Comparison of ENCODE assay signal across 13 cellular contexts in the genomic region with DNA sequence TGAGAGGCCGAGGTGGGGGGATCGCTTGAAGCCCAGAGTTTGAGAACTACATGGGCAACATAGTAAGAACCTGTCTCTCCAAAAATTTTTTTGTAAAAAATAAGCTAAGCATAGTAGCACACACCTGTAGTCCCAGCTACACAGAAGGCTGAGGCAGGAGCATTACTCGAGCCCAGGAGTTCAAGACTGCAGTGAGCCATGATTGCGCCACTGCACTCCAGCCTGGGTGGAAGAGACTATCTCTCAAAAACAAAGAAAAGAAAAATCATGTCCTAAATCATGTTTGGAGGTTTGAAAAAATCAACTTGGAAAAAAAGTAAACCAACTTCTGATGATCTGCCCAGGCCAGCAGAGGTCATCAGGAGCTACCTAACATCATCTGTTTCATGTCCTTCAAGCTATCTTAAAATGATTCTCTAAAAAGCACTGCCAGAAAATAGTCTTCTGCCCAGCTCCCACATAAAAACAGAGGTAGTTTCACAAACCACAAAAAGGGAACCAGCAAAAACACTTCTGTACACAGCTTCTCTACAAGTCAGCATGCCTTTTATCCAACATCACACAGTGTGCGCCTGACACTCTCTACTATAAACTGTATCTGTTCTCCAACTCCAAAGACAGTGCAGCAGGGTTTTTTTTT.
DNase-seq lines count a peak whose midpoint lies in the region; ATAC-seq and TF ChIP-seq lines count a peak whose summit lies in the region.
"Had no signal": no experiment of that assay in that cellular context is flagged by ENCODE, and none has a peak within 500 bp of the region (broad histone marks: within the 10 kb centered on the region; RNA-seq: fewer than 3 reads in every experiment).

No MANE protein-coding gene starts in this region.

- TF ChIP-seq EP300 in esophagus muscularis mucosa (IDR thresholded peaks at IDR 0.05) = no peak

- no peak overlapping the region for H3K9ac ChIP-seq in colonic mucosa (ENCODE audit: low read depth in 2 of 2, low read length in 2 of 2)

- 70% methylated on average over 5 of the region's 5 CpGs for WGBS in esophagus muscularis mucosa

- no peaks in the 10 kb centered on the region for H3K9me3 ChIP-seq in left ventricle myocardium inferior (replicated peaks)
- H3K9me3 ChIP-seq in colonic mucosa = no peaks in the 10 kb centered on the region
- H3K9me3 ChIP-seq in esophagus muscularis mucosa = no peaks in the 10 kb centered on the region

- no peak for TF ChIP-seq POLR2A in esophagus muscularis mucosa (IDR thresholded peaks at IDR 0.05; ENCODE audit: low read depth)

- H3K36me3 ChIP-seq in left ventricle myocardium inferior = no peaks in the 10 kb centered on the region
- no peaks in the 10 kb centered on the region for H3K36me3 ChIP-seq in colonic mucosa
- H3K36me3 ChIP-seq in esophagus muscularis mucosa = no peaks in the 10 kb centered on the region

- H3K27ac ChIP-seq in left ventricle myocardium inferior (replicated peaks) = peak overlapping the region; percentile 1
- no peak overlapping the region for H3K27ac ChIP-seq in colonic mucosa
- H3K27ac ChIP-seq in esophagus muscularis mucosa (replicated peaks in 1 of 4) = no peak overlapping the region

- no peaks in the 10 kb centered on the region for H3K27me3 ChIP-seq in left ventricle myocardium inferior (ENCODE audit: low read depth)
- H3K27me3 ChIP-seq in colonic mucosa = no peaks in the 10 kb centered on the region
- H3K27me3 ChIP-seq in esophagus muscularis mucosa = no peaks in the 10 kb centered on the region

- ATAC-seq in Right ventricle myocardium inferior (no peak), GM18502 (IDR thresholded peaks at IDR 0.05; ENCODE audit: poor library complexity, unreplicated experiment) (no peak), esophagus mucosa (no peak)
- ATAC-seq: activated CD8-positive, alpha-beta memory T cell treated with anti-CD3 and anti-CD28 coated beads, Interleukin-2, amount 10 ng/mL, durations not matched to agents 7 days and 5 days had no signal

- TF ChIP-seq CTCF in left ventricle myocardium inferior (IDR thresholded peaks at IDR 0.05; ENCODE audit: borderline replicate concordance) (peak; percentile 46), colonic mucosa (IDR thresholded peaks at IDR 0.05) (no peak), esophagus muscularis mucosa (IDR thresholded peaks at IDR 0.05) (no peak)

- H3K4me1 ChIP-seq in left ventricle myocardium inferior (peaks cover 38% of the 10 kb centered on the region), colonic mucosa (no peaks in the 10 kb centered on the region), esophagus muscularis mucosa (peaks cover 0 to 20% (median 1%) of the 10 kb centered on the region in 4 donors)

- intact Hi-C loops in left ventricle myocardium inferior (cut with micrococcal nuclease) = no loop called here
- intact Hi-C loops in Right ventricle myocardium inferior (cut with DNase I) = no loop called here
- intact Hi-C loops in colonic mucosa (cut with DNase I) = no loop called here
- intact Hi-C loops in esophagus muscularis mucosa (cut with DNase I) = no loop called here

- no peak for DNase-seq in left ventricle myocardium inferior
- no peak for DNase-seq in Right ventricle myocardium inferior (ENCODE audit: missing footprints)
- DNase-seq in MV-4-11 (lab: John Stamatoyannopoulos, UW) = peak; percentile 32
- DNase-seq in globus pallidus (ENCODE audit: low spot score) = peak; percentile 47
- no peak for DNase-seq in colonic mucosa
- DNase-seq in esophagus muscularis mucosa (ENCODE audit: extremely low spot score) = no peak
- DNase-seq: activated CD8-positive, alpha-beta memory T cell treated with anti-CD3 and anti-CD28 coated beads, Interleukin-2, amount 10 ng/mL, durations not matched to agents 7 days and 5 days; CD4-positive, alpha-beta memory T cell; glutamatergic neuron; SIG-M5; stimulated activated CD4-positive, alpha-beta T cell treated with anti-CD3 and anti-CD28 coated beads, Interleukin-1b, Interleukin-23, amount 100 ng/mL, for 48 hours had no signal

- no peak overlapping the region for H3K4me3 ChIP-seq in left ventricle myocardium inferior
- no peak overlapping the region for H3K4me3 ChIP-seq in colonic mucosa
- H3K4me3 ChIP-seq in esophagus muscularis mucosa = no peak overlapping the region

Comparison
In these comparisons a context has a peak if more than half of its experiments do, and no peak if none do; other contexts are left out.
1. DNase-seq: peak in MV-4-11 (single experiment) and globus pallidus (single experiment); none in left ventricle myocardium inferior (single experiment), Right ventricle myocardium inferior (single experiment), colonic mucosa (single experiment) and esophagus muscularis mucosa (single experiment).